In the genomic region with DNA sequence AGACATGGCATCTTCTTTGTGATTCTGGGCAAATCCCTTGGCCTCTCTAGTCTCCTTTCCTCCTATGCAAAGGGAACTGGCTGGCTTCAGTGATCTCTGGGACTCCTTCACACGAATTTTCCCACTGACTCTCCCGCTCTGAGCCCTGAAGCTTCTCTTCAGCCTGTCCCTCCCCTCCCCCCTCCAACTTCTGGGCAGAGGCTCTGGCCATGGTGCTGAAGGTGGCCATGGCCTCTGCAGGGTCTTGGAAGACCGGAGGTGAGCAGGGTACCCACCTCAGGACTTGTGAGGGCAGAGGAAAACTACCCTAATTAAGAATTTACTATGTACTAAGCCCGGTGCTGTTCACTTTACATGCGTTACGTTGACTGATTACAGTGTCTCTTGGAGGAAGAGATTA, we compare ENCODE assay signal across 14 cellular contexts. TPM values are rescaled to one million over a fixed set of nuclear protein-coding genes. Genes with fewer than 3 reads are reported as not detected.
A peak's percentile ranks its signal among the peaks of the same experiment; 100 is the strongest.
DNase-seq lines count a peak whose midpoint lies in the region; ATAC-seq, FAIRE-seq and TF ChIP-seq lines count a peak whose summit lies in the region.
"Had no signal": no experiment of that assay in that cellular context is flagged by ENCODE, and none has a peak within 500 bp of the region (broad histone marks: within the 10 kb centered on the region; RNA-seq: fewer than 3 reads in every experiment).

No MANE protein-coding gene starts in this region.

- FAIRE-seq in HepG2 (lab: Jason Lieb, UNC): no peak

- H3K36me3 ChIP-seq in HepG2 (replicated peaks in 1 of 2; ENCODE audit: control insufficient read depth in 1 of 2, insufficient read depth in 2 of 2, low read length in 2 of 2) (no peaks in the 10 kb centered on the region), uterus (no peaks in the 10 kb centered on the region)

- H3K4me1 ChIP-seq in HepG2 (ENCODE audit: insufficient read depth, low read length) (peaks cover 10% of the 10 kb centered on the region), uterus (no peaks in the 10 kb centered on the region)
- H3K4me1 ChIP-seq: tibial nerve had no signal

- CTCF ChIA-PET in HepG2 (lab: Yijun Ruan, JAX; ENCODE audit: low intra/inter-chr PET ratio, low total read pairs): no interaction called here

- H3K4me2 ChIP-seq in HepG2 (ENCODE audit: low read depth, low read length): no peak overlapping the region

- 43% methylated on average over 5 of the region's 6 CpGs for WGBS in HepG2 (ENCODE audit: low lambda C conversion rate)

- TF ChIP-seq EP300 in HepG2 (IDR thresholded peaks at IDR 0.05; ENCODE audit: low read depth in 2 of 2, low read length in 2 of 2) (no peak), HepG2 (CRISPR knock-in tag; IDR thresholded peaks at IDR 0.05; ENCODE audit: borderline replicate concordance) (no peak)

- H3K9me3 ChIP-seq in HepG2 (ENCODE audit: low read length): no peaks in the 10 kb centered on the region
- H3K9me3 ChIP-seq in uterus: no peaks in the 10 kb centered on the region
- H3K9me3 ChIP-seq: tibial nerve had no signal

- in situ Hi-C loops in HepG2 (cut with HindIII; ENCODE audit: extremely low pct_ligation_motif_present, low pct_unique_long_range_greater_than_20kb): no loop called here

- no peak for TF ChIP-seq POLR2A in HepG2 (IDR thresholded peaks at IDR 0.05; ENCODE audit: insufficient read depth in 1 of 2, low read depth in 2 of 2, low read length in 2 of 2)
- TF ChIP-seq POLR2A in uterus (IDR thresholded peaks at IDR 0.05): no peak

- DNase-seq in Daoy (ENCODE audit: low read depth): peak; percentile 42
- peak; percentile 15 for DNase-seq in LHCN-M2 (ENCODE audit: low read depth)
- no peak for DNase-seq in HepG2 (ENCODE audit: low spot score)
- no peak for DNase-seq in chondrocyte (ENCODE audit: low spot score)
- DNase-seq in uterus: no peak
- no peak for DNase-seq in SIG-M5 treated with dmso at 0.1 percent for 504 hours (lab: John Stamatoyannopoulos, UW; ENCODE audit: unreplicated experiment)
- DNase-seq: caudate nucleus, midbrain had no signal

- no peaks in the 10 kb centered on the region for H3K9me3 Mint-ChIP-seq in brain
- H3K9me3 Mint-ChIP-seq in chondrocyte (ENCODE audit: low read depth): no peaks in the 10 kb centered on the region

- H3K27ac ChIP-seq in HepG2 (ENCODE audit: extremely low read length, insufficient read depth, low read length): no peak overlapping the region
- no peak overlapping the region for H3K27ac ChIP-seq in uterus
- H3K27ac ChIP-seq: C4-2B, tibial nerve, VCaP had no signal

- peak overlapping the region in 2 of 5 experiments; percentile 6 to 30 for H3K4me3 Mint-ChIP-seq in brain
- no peak overlapping the region for H3K4me3 Mint-ChIP-seq in chondrocyte (ENCODE audit: unreplicated experiment)

- no peak overlapping the region for H2AFZ ChIP-seq in HepG2 (ENCODE audit: low read length)

- no peak for TF ChIP-seq CTCF in brain (conservative IDR thresholded peaks at IDR 0.05)
- TF ChIP-seq CTCF in HepG2 (CRISPR knock-in tag; IDR thresholded peaks at IDR 0.05): no peak
- TF ChIP-seq CTCF in chondrocyte (IDR thresholded peaks at IDR 0.05): no peak
- TF ChIP-seq CTCF in uterus (IDR thresholded peaks at IDR 0.05): no peak

- no TSS peak for BruUV-seq in HepG2 (replicated peaks; lab: Mats Ljungman, UMichigan)

- H3K27me3 ChIP-seq in HepG2 (ENCODE audit: control insufficient read depth in 1 of 2, insufficient read depth in 2 of 2, low read length in 2 of 2) (no peaks in the 10 kb centered on the region; a peak in 1 of 5 replicates), uterus (no peaks in the 10 kb centered on the region)
- H3K27me3 ChIP-seq: tibial nerve had no signal

- H3K36me3 Mint-ChIP-seq in brain (no peaks in the 10 kb centered on the region), chondrocyte (ENCODE audit: low read depth) (no peaks in the 10 kb centered on the region)

- no peaks in the 10 kb centered on the region for H4K20me1 ChIP-seq in HepG2 (ENCODE audit: insufficient read depth, low read length)

- no peak overlapping the region for H3K9ac ChIP-seq in HepG2 (ENCODE audit: insufficient read depth, low read depth, low read length)

- H3K4me1 Mint-ChIP-seq in brain (peaks cover 39% of the 10 kb centered on the region), chondrocyte (ENCODE audit: low read depth) (peaks cover 18% of the 10 kb centered on the region)

- no peak for TF ChIP-seq RAD21 in HepG2 (CRISPR knock-in tag; IDR thresholded peaks at IDR 0.05)

- H3K79me2 ChIP-seq in HepG2 (ENCODE audit: insufficient read depth, low read length): no peaks in the 10 kb centered on the region

- H3K27ac Mint-ChIP-seq in brain: peak overlapping the region in 3 of 5 experiments; percentile 30 to 83 (median 46)
- H3K27ac Mint-ChIP-seq in chondrocyte (ENCODE audit: unreplicated experiment): no peak overlapping the region

- ATAC-seq in HepG2: peak; percentile 33; the same call in 2 of the 3 replicates
- ATAC-seq in HG03280 (IDR thresholded peaks at IDR 0.05; ENCODE audit: unreplicated experiment): no peak

- peaks cover 10% of the 10 kb centered on the region for H3K27me3 Mint-ChIP-seq in brain
- H3K27me3 Mint-ChIP-seq in chondrocyte (ENCODE audit: low read depth): peaks cover 2% of the 10 kb centered on the region

- intact Hi-C loops in HepG2 (cut with micrococcal nuclease; ENCODE audit: unreplicated experiment): no loop called here
- intact Hi-C loops in uterus (cut with DNase I; ENCODE audit: low total_unique reads): no loop called here

- POLR2A ChIA-PET in HepG2 (lab: Yijun Ruan, JAX): no interaction called here

- no peak overlapping the region for H3K4me3 ChIP-seq in HepG2 (replicated peaks in 1 of 3; ENCODE audit: insufficient read depth in 1 of 3, low read depth in 2 of 3, low read length in 3 of 3)
- H3K4me3 ChIP-seq in uterus: no peak overlapping the region
- H3K4me3 ChIP-seq: tibial nerve had no signal

TF ChIP-seq in HepG2, 621 proteins besides CTCF, POLR2A, EP300 and RAD21 (continues in another document):
- TF ChIP-seq BCL6 (CRISPR knock-in tag; IDR thresholded peaks at IDR 0.05) (0 out of 2 replicates have a peak, but pooled peaks have one; percentile 20), EZH2 (conservative IDR thresholded peaks at IDR 0.05; ENCODE audit: low read depth, low read length) (no peak), RFXANK (CRISPR knock-in tag; IDR thresholded peaks at IDR 0.05) (0 out of 2 replicates have a peak, but pooled peaks have one; percentile 48), KDM4B (CRISPR knock-in tag; IDR thresholded peaks at IDR 0.05) (peak; percentile 52; the same call in 1 of the 2 replicates), HOXA9 (CRISPR knock-in tag; IDR thresholded peaks at IDR 0.05; ENCODE audit: borderline replicate concordance) (peak; percentile 65; the same call in 1 of the 2 replicates)
- TF ChIP-seq, protein P1, sequence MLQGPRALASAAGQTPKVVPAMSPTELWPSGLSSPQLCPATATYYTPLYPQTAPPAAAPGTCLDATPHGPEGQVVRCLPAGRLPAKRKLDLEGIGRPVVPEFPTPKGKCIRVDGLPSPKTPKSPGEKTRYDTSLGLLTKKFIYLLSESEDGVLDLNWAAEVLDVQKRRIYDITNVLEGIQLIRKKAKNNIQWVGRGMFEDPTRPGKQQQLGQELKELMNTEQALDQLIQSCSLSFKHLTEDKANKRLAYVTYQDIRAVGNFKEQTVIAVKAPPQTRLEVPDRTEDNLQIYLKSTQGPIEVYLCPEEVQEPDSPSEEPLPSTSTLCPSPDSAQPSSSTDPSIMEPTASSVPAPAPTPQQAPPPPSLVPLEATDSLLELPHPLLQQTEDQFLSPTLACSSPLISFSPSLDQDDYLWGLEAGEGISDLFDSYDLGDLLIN (CRISPR knock-in tag; IDR thresholded peaks at IDR 0.05; ENCODE audit: borderline replicate concordance): no peak
- TF ChIP-seq, protein P2, sequence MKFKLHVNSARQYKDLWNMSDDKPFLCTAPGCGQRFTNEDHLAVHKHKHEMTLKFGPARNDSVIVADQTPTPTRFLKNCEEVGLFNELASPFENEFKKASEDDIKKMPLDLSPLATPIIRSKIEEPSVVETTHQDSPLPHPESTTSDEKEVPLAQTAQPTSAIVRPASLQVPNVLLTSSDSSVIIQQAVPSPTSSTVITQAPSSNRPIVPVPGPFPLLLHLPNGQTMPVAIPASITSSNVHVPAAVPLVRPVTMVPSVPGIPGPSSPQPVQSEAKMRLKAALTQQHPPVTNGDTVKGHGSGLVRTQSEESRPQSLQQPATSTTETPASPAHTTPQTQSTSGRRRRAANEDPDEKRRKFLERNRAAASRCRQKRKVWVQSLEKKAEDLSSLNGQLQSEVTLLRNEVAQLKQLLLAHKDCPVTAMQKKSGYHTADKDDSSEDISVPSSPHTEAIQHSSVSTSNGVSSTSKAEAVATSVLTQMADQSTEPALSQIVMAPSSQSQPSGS (CRISPR knock-in tag; IDR thresholded peaks at IDR 0.05): peak; percentile 41; the same call in 1 of the 2 replicates

RNA-seq across cellular contexts. Expression of a gene that starts 29.4 kb away (rescaled TPM):
- total RNA-seq in Daoy (2014; rRNA removed; shearing (Covaris generic)): 1.1 and 3.7 TPM in 2 replicates
- total RNA-seq in LHCN-M2 (2014; rRNA removed) (not detected in 2 replicates), HepG2 (2016; rRNA removed; fragmentation: Illumina TruSeq; extraction: Trizol) (not detected in 2 replicates), chondrocyte (1.3 to 11.7 TPM (median 1.6 TPM) in 3 replicates), uterus (not detected)
- polyA plus RNA-seq in LHCN-M2 (2012): 0.04 TPM
- polyA plus RNA-seq in brain (ENCODE audit: insufficient read depth, low read depth, low replicate concordance) (0.81 TPM), HepG2 (2011; rRNA removed) (not detected in 2 replicates)
- total RNA-seq in HepG2 (2016; cell fraction: cytosol; rRNA removed; fragmentation: Illumina TruSeq; extraction: Trizol; ENCODE audit: low read depth): not detected in 2 replicates
- total RNA-seq in HepG2 (2016; cell fraction: insoluble cytoplasmic fraction; rRNA removed; fragmentation: Illumina TruSeq; extraction: Trizol): not detected in 2 replicates
- not detected in 2 replicates for total RNA-seq in HepG2 (2016; cell fraction: membrane; rRNA removed; fragmentation: Illumina TruSeq; extraction: Trizol)
- not detected in 2 replicates for total RNA-seq in HepG2 (2016; cell fraction: nucleus; rRNA removed; fragmentation: Illumina TruSeq; extraction: Trizol)
- polyA plus RNA-seq in HepG2 (2011; cell fraction: cytosol; rRNA removed): not detected in 2 replicates
- not detected in 2 replicates for polyA plus RNA-seq in HepG2 (2011; cell fraction: nucleus; rRNA removed)
- polyA plus RNA-seq in HepG2 (2012): not detected in 2 replicates
- polyA plus RNA-seq in HepG2 (2016; cell fraction: cytosol; fragmentation: Illumina TruSeq; extraction: Trizol; ENCODE audit: low read depth): not detected in 2 replicates
- not detected in 2 replicates for polyA plus RNA-seq in HepG2 (2016; cell fraction: insoluble cytoplasmic fraction; fragmentation: Illumina TruSeq; extraction: Trizol; ENCODE audit: low read depth)
- not detected in 2 replicates for polyA plus RNA-seq in HepG2 (2016; cell fraction: membrane; fragmentation: Illumina TruSeq; extraction: Trizol; ENCODE audit: low read depth)
- not detected in 2 replicates for polyA plus RNA-seq in HepG2 (2016; cell fraction: nucleus; fragmentation: Illumina TruSeq; extraction: Trizol; ENCODE audit: insufficient read depth, low read depth)
- 0.07 TPM in 1 of 2 replicates, not detected in the other for polyA minus RNA-seq in HepG2 (2011; rRNA and poly(A)+ RNA removed; ENCODE audit: low replicate concordance)
- not detected in 2 replicates for polyA minus RNA-seq in HepG2 (2011; cell fraction: cytosol; rRNA and poly(A)+ RNA removed)
- polyA minus RNA-seq in HepG2 (2011; cell fraction: nucleus; rRNA and poly(A)+ RNA removed): not detected in 2 replicates
- total RNA-seq: glomerular endothelial cell had no signal

Comparison
In these comparisons a context has a peak if more than half of its experiments do, and no peak if none do; other contexts are left out.
1. DNase-seq: peak in Daoy (single experiment) and LHCN-M2 (single experiment); none in HepG2 (single experiment), chondrocyte (single experiment), uterus (0 of 2) and SIG-M5 treated with dmso at 0.1 percent for 504 hours (single experiment).